8 cellular contexts compared by ENCODE assay signal in genomic region chr15:82647045-82647834, GRCh38. TPM values are rescaled to one million over a fixed set of nuclear protein-coding genes. Genes with fewer than 3 reads are reported as not detected.
A peak's percentile ranks its signal among the peaks of the same experiment; 100 is the strongest.
DNase-seq lines count a peak whose midpoint lies in the region; ATAC-seq and TF ChIP-seq lines count a peak whose summit lies in the region.

Gene CPEB1, minus strand, starts transcription at chr15:82647363. Its CDS starts 18,904 bp downstream, at chr15:82628459.

- H2BK120ac ChIP-seq in trophoblast cell (ENCODE audit: insufficient read depth, low read length, poor library complexity), result no peak within 1 kb of the TSS

- H2AK5ac ChIP-seq in trophoblast cell (ENCODE audit: low read length), result no peak within 1 kb of the TSS

- no peak within 1 kb of the TSS for H2BK5ac ChIP-seq in trophoblast cell (ENCODE audit: low read depth, low read length, poor library complexity)

- no peak within 1 kb of the TSS for H3K27ac Mint-ChIP-seq in activated naive CD4-positive, alpha-beta T cell treated with anti-CD3 and anti-CD28 coated beads, Interleukin-2, amount 50 U/mL, for 72 hours

- no peak within 1 kb of the TSS for H2BK12ac ChIP-seq in trophoblast cell (ENCODE audit: low read length)

- no peak within 1 kb of the TSS for H4K12ac ChIP-seq in trophoblast cell (ENCODE audit: low read depth, low read length)

- peak; percentile 1 for DNase-seq in NCI-H1436 (lab: John Stamatoyannopoulos, UW)
- no peak for DNase-seq in NCI-H1436 treated with DMSO at 0.1 percent for 48 hours (lab: John Stamatoyannopoulos, UW)
- peak; percentile 61 for DNase-seq in NCI-H69 (lab: John Stamatoyannopoulos, UW)
- DNase-seq in activated naive CD4-positive, alpha-beta T cell treated with anti-CD3 and anti-CD28 coated beads, Interleukin-2, amount 50 U/mL, for 72 hours (ENCODE audit: low spot score in 2 of 2), result peak in 1 of 2 donors; percentile 6
- peak; percentile 45 to 55 for DNase-seq in cardiac muscle cell (ENCODE audit: low read depth in 1 of 2, low spot score in 1 of 2)
- peak in 1 of 2 donors; percentile 18 for DNase-seq in trophoblast cell
- DNase-seq in RPMI8226, result no peak

- H3K27ac ChIP-seq in cardiac muscle cell (no peak within 1 kb of the TSS), trophoblast cell (ENCODE audit: low read depth, low read length) (no peak within 1 kb of the TSS)

- whole genome bisulfite sequencing in trophoblast cell (ENCODE audit: extremely low coverage, insufficient coverage, insufficient read length), result no CpG with 5 or more reads among the region's 96 CpGs

- peak within 1 kb of the TSS; percentile 77 for H3K4me2 ChIP-seq in trophoblast cell (ENCODE audit: low read length)

- H3K4me1 ChIP-seq in cardiac muscle cell (ENCODE audit: low read depth), result peaks cover 6% of the 10 kb centered on the region
- H3K4me1 ChIP-seq in trophoblast cell (ENCODE audit: control insufficient read depth in 1 of 2, insufficient read depth in 2 of 2, low read length in 2 of 2), result peaks cover 7 to 12% of the 10 kb centered on the region in 2 experiments

- no peak within 1 kb of the TSS for H3K4ac ChIP-seq in trophoblast cell (ENCODE audit: low read depth, low read length)

- no peaks in the 10 kb centered on the region for H3K79me1 ChIP-seq in trophoblast cell (ENCODE audit: low read length)

- H3K9me3 ChIP-seq in cardiac muscle cell (ENCODE audit: low read depth), result no peaks in the 10 kb centered on the region
- peaks cover 11% of the 10 kb centered on the region for H3K9me3 ChIP-seq in trophoblast cell (ENCODE audit: insufficient read depth, low read depth, low read length)

- no peaks in the 10 kb centered on the region for H3K79me2 ChIP-seq in trophoblast cell (ENCODE audit: control insufficient read depth, insufficient read depth, low read length, poor library complexity)

- H3K4me3 ChIP-seq in cardiac muscle cell (peak within 1 kb of the TSS; percentile 44), trophoblast cell (ENCODE audit: low read depth, low read length) (peak within 1 kb of the TSS; percentile 34)

- H3K36me3 ChIP-seq in cardiac muscle cell (no peaks in the 10 kb centered on the region), trophoblast cell (ENCODE audit: control insufficient read depth in 1 of 2, insufficient read depth in 2 of 2, low read length in 2 of 2) (no peaks in the 10 kb centered on the region)

- H3K14ac ChIP-seq in trophoblast cell (ENCODE audit: low read length), result no peak within 1 kb of the TSS

- no peak within 1 kb of the TSS for H4K91ac ChIP-seq in trophoblast cell (ENCODE audit: low read depth, low read length)

- TF ChIP-seq CTCF in cardiac muscle cell (IDR thresholded peaks at IDR 0.05; ENCODE audit: low read depth, low read length), result peak; percentile 27

- no peak within 1 kb of the TSS for H4K8ac ChIP-seq in trophoblast cell (ENCODE audit: low read depth, low read length)

- no peaks in the 10 kb centered on the region for H3K9me3 Mint-ChIP-seq in activated naive CD4-positive, alpha-beta T cell treated with anti-CD3 and anti-CD28 coated beads, Interleukin-2, amount 50 U/mL, for 72 hours

- H3K23ac ChIP-seq in trophoblast cell (ENCODE audit: low read length), result no peak within 1 kb of the TSS

- no peak within 1 kb of the TSS for H3K18ac ChIP-seq in trophoblast cell (ENCODE audit: low read length)

- no peak within 1 kb of the TSS for H3K9ac ChIP-seq in trophoblast cell (ENCODE audit: low read length)

- peak; percentile 68 to 72 for ATAC-seq in activated naive CD4-positive, alpha-beta T cell treated with anti-CD3 and anti-CD28 coated beads, Interleukin-2, amount 50 U/mL, for 72 hours
- no peak for ATAC-seq in HG02870 (IDR thresholded peaks at IDR 0.05; ENCODE audit: unreplicated experiment)

- H3K27me3 ChIP-seq in cardiac muscle cell, result peaks cover 91% of the 10 kb centered on the region
- H3K27me3 ChIP-seq in trophoblast cell (ENCODE audit: insufficient read depth, low read length), result peaks cover 43% of the 10 kb centered on the region

- H3K36me3 Mint-ChIP-seq in activated naive CD4-positive, alpha-beta T cell treated with anti-CD3 and anti-CD28 coated beads, Interleukin-2, amount 50 U/mL, for 72 hours, result no peaks in the 10 kb centered on the region

- peak within 1 kb of the TSS; percentile 15 for H2AFZ ChIP-seq in trophoblast cell (ENCODE audit: insufficient read depth, low read length, poor library complexity)

RNA-seq across cellular contexts. Expression of gene CPEB1, which starts in this region (rescaled TPM):
- not detected for total RNA-seq in activated naive CD4-positive, alpha-beta T cell treated with anti-CD3 and anti-CD28 coated beads, Interleukin-2, amount 50 U/mL, for 72 hours
- 1.2 and 1.9 TPM in 2 replicates for total RNA-seq in cardiac muscle cell
- polyA plus RNA-seq in cardiac muscle cell, result 0.86 and 2.3 TPM in 2 replicates
- polyA plus RNA-seq in trophoblast cell (2013), result 0.04 TPM in 1 of 2 replicates, not detected in the other

Comparison
In these comparisons a context has a peak if more than half of its experiments do, and no peak if none do; other contexts are left out.
1. DNase-seq: peak in NCI-H1436 (single experiment), NCI-H69 (single experiment) and cardiac muscle cell (2 of 2); none in NCI-H1436 treated with DMSO at 0.1 percent for 48 hours (single experiment) and RPMI8226 (single experiment).
2. Peak in ATAC-seq in activated naive CD4-positive, alpha-beta T cell treated with anti-CD3 and anti-CD28 coated beads, Interleukin-2, amount 50 U/mL, for 72 hours; RNA of the gene not detected or under 1 TPM.